ENCODE assay signal across 9 cellular contexts in genomic region chr11:64852804-64853520, GRCh38. TPM values are rescaled to one million over a fixed set of nuclear protein-coding genes. Genes with fewer than 3 reads are reported as not detected.
DNase-seq lines count a peak whose midpoint lies in the region; ATAC-seq and TF ChIP-seq lines count a peak whose summit lies in the region.
"Had no signal": no experiment of that assay in that cellular context is flagged by ENCODE, and none has a peak within 500 bp of the region (broad histone marks: within the 10 kb centered on the region; RNA-seq: fewer than 3 reads in every experiment).

No MANE protein-coding gene starts in this region.

- CTCF ChIA-PET in activated CD4-positive, alpha-beta memory T cell treated with anti-CD3 and anti-CD28 coated beads for 36 hours (lab: Charles Lee): interaction anchor here (1.1 to 29.1 kb wide), 4 partner anchors 3 to 161 kb away, joined by 4 to 1198 read pairs (median 328); partner anchors contain the start of genes ARL2, CDC42BPG and EHD1

- no peaks in the 10 kb centered on the region for H3K27me3 Mint-ChIP-seq in activated naive CD4-positive, alpha-beta T cell treated with anti-CD3 and anti-CD28 coated beads, Interleukin-2, amount 50 U/mL, for 24 hours
- H3K27me3 Mint-ChIP-seq in activated CD4-positive, alpha-beta memory T cell treated with anti-CD3 and anti-CD28 coated beads for 36 hours: no peaks in the 10 kb centered on the region

- H3K27me3 ChIP-seq in lower lobe of right lung (ENCODE audit: low read depth) (no peaks in the 10 kb centered on the region), tibial artery (no peaks in the 10 kb centered on the region)

- H3K4me1 ChIP-seq in lower lobe of right lung (peaks cover 100% of the 10 kb centered on the region), tibial artery (peaks cover 6 to 89% (median 80%) of the 10 kb centered on the region in 4 donors)

- TF ChIP-seq CTCF in lower lobe of right lung (IDR thresholded peaks at IDR 0.05): no peak
- no peak for TF ChIP-seq CTCF in tibial artery (IDR thresholded peaks at IDR 0.05)

- POLR2A ChIA-PET in activated CD4-positive, alpha-beta memory T cell treated with anti-CD3 and anti-CD28 coated beads for 36 hours (lab: Charles Lee): interaction anchor here (1.3 to 20.4 kb wide), 5 partner anchors 9 to 46 kb away, joined by 4 to 460 read pairs (median 31); partner anchors contain the start of gene EHD1

- H3K27ac Mint-ChIP-seq in activated naive CD4-positive, alpha-beta T cell treated with anti-CD3 and anti-CD28 coated beads, Interleukin-2, amount 50 U/mL, for 24 hours: peak overlapping the region; percentile 96
- peak overlapping the region; percentile 76 for H3K27ac Mint-ChIP-seq in activated CD4-positive, alpha-beta memory T cell treated with anti-CD3 and anti-CD28 coated beads for 36 hours

- no peak overlapping the region for H3K4me3 ChIP-seq in lower lobe of right lung
- H3K4me3 ChIP-seq in tibial artery: no peak overlapping the region

- H3K27ac ChIP-seq in lower lobe of right lung: peak overlapping the region; percentile 84
- peak overlapping the region; percentile 82 to 97 for H3K27ac ChIP-seq in tibial artery

- peaks cover 28% of the 10 kb centered on the region for H3K36me3 ChIP-seq in lower lobe of right lung
- H3K36me3 ChIP-seq in tibial artery: peaks cover 20 to 43% (median 32%) of the 10 kb centered on the region in 3 donors

- no peaks in the 10 kb centered on the region for H3K9me3 ChIP-seq in lower lobe of right lung
- H3K9me3 ChIP-seq in tibial artery: no peaks in the 10 kb centered on the region

- no peaks in the 10 kb centered on the region for H3K9me3 Mint-ChIP-seq in activated naive CD4-positive, alpha-beta T cell treated with anti-CD3 and anti-CD28 coated beads, Interleukin-2, amount 50 U/mL, for 24 hours
- H3K9me3 Mint-ChIP-seq in activated CD4-positive, alpha-beta memory T cell treated with anti-CD3 and anti-CD28 coated beads for 36 hours: no peaks in the 10 kb centered on the region

- intact Hi-C loops in activated CD4-positive, alpha-beta memory T cell treated with anti-CD3 and anti-CD28 coated beads for 36 hours (cut with micrococcal nuclease): loop anchor here (5.0 kb wide), 1 partner anchor 479 kb away; the partner anchor contains the start of gene DPF2
- intact Hi-C loops in lower lobe of right lung (cut with DNase I): no loop called here
- intact Hi-C loops in tibial artery (cut with DNase I; ENCODE audit: low total_unique reads): loop anchor here (5.0 kb wide), 1 partner anchor 159 kb away; the partner anchor contains the start of gene ARL2

- H3K36me3 Mint-ChIP-seq in activated naive CD4-positive, alpha-beta T cell treated with anti-CD3 and anti-CD28 coated beads, Interleukin-2, amount 50 U/mL, for 24 hours: peaks cover 6% of the 10 kb centered on the region
- H3K36me3 Mint-ChIP-seq in activated CD4-positive, alpha-beta memory T cell treated with anti-CD3 and anti-CD28 coated beads for 36 hours: peaks cover 42% of the 10 kb centered on the region

- peak overlapping the region; percentile 59 for H3K4me3 Mint-ChIP-seq in activated naive CD4-positive, alpha-beta T cell treated with anti-CD3 and anti-CD28 coated beads, Interleukin-2, amount 50 U/mL, for 24 hours
- H3K4me3 Mint-ChIP-seq in activated CD4-positive, alpha-beta memory T cell treated with anti-CD3 and anti-CD28 coated beads for 36 hours: no peak overlapping the region

- ATAC-seq in lower lobe of right lung: no peak
- no peak for ATAC-seq in HG03280 (IDR thresholded peaks at IDR 0.05; ENCODE audit: unreplicated experiment)
- no peak for ATAC-seq in HG03520 (IDR thresholded peaks at IDR 0.05; ENCODE audit: unreplicated experiment)

- peaks cover 87% of the 10 kb centered on the region for H3K4me1 Mint-ChIP-seq in activated naive CD4-positive, alpha-beta T cell treated with anti-CD3 and anti-CD28 coated beads, Interleukin-2, amount 50 U/mL, for 24 hours
- H3K4me1 Mint-ChIP-seq in activated CD4-positive, alpha-beta memory T cell treated with anti-CD3 and anti-CD28 coated beads for 36 hours (ENCODE audit: low read depth): peaks cover 87% of the 10 kb centered on the region

- DNase-seq in activated naive CD4-positive, alpha-beta T cell (lab: John Stamatoyannopoulos, UW): no peak
- no peak for DNase-seq in activated CD4-positive, alpha-beta memory T cell treated with anti-CD3 and anti-CD28 coated beads for 36 hours
- DNase-seq in lower lobe of right lung (no peak), tibial artery (no peak), NCI-H524 (lab: John Stamatoyannopoulos, UW) (no peak)
- DNase-seq: AML-193 had no signal

RNA-seq across cellular contexts. Expression of gene CDC42BPG, which starts 8.5 kb away (rescaled TPM):
- under 1 TPM; 0.39 to 0.69 TPM for total RNA-seq in activated CD4-positive, alpha-beta memory T cell treated with anti-CD3 and anti-CD28 coated beads for 36 hours
- 16.3 TPM for total RNA-seq in lower lobe of right lung

RNA-seq across cellular contexts. Expression of gene EHD1, which starts 25.5 kb away (rescaled TPM):
- 100 to 1,000 TPM; 103 to 113 TPM for total RNA-seq in activated CD4-positive, alpha-beta memory T cell treated with anti-CD3 and anti-CD28 coated beads for 36 hours
- total RNA-seq in lower lobe of right lung: 73.4 TPM

RNA-seq across cellular contexts. Expression of gene MEN1, which starts 42.6 kb away (rescaled TPM):
- 10 to 100 TPM; 31.3 to 32.2 TPM for total RNA-seq in activated CD4-positive, alpha-beta memory T cell treated with anti-CD3 and anti-CD28 coated beads for 36 hours
- total RNA-seq in lower lobe of right lung: 22.7 TPM

RNA-seq across cellular contexts. Expression of gene MAP4K2, which starts 49.9 kb away (rescaled TPM):
- 10 to 100 TPM; 83.3 to 85.8 TPM for total RNA-seq in activated CD4-positive, alpha-beta memory T cell treated with anti-CD3 and anti-CD28 coated beads for 36 hours
- total RNA-seq in lower lobe of right lung: 29.1 TPM

Comparison
In these comparisons a context has a peak if more than half of its experiments do, and no peak if none do; other contexts are left out.
1. RNA of gene CDC42BPG, which starts 8.5 kb away (total RNA-seq): 16.3 TPM in lower lobe of right lung (single experiment); 0.39 to 0.69 TPM in activated CD4-positive, alpha-beta memory T cell treated with anti-CD3 and anti-CD28 coated beads for 36 hours; every median in the first group is over 10 times any median in the second.